ENCODE assay signal across 1 cellular context in the genomic region with DNA sequence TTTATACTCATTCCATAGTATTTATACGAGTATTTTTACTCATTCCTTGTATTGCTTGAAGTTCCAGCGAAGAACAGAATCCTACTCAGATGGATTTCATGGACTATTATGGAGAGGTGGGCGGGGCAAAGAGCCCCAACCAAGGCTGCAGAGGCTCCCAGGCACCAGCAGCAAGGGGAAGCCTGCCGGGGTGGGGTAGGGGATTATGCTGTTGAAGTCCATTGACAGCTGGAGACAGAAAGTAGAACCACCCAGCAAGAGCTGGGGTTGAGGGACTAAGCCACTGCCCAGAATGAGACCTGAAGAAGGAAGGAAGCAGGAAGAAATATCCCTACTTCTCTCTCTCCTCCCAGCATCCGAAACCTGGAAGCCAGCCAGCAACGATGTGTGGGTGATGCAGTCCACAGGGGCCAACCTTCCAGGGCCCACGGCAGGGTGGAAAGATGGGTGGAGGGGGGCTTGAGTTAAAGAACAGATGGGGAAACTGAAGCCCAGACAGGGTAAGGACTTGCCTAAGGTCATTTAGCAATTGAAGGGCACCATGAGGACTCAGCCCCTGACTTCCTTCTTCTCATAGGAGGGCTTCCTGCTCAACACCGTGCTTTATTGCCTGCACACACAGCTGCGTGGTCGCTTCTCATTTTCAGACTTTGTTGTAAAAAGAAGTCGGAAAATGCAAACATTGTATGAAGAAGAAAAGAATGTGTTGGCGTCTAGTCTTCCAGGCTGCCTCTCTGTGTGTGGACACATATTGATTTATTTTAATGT.
TF ChIP-seq lines count a peak whose summit lies in the region.

No MANE protein-coding gene starts in this region.

TF ChIP-seq in HEK293, 187 proteins besides CTCF, POLR2A, EP300 and RAD21 (continued from another document):
- no peak for TF ChIP-seq PRDM4 (tag by site-specific recombination; IDR thresholded peaks at IDR 0.05)
- TF ChIP-seq ZSCAN18 (tag by site-specific recombination; IDR thresholded peaks at IDR 0.05) = no peak
- no peak for TF ChIP-seq ZNF624 (tag by site-specific recombination; IDR thresholded peaks at IDR 0.05)
- TF ChIP-seq PRDM10 (tag by site-specific recombination; IDR thresholded peaks at IDR 0.05) = peak; percentile 49; the same call in 1 of the 2 replicates
- TF ChIP-seq PRDM1 (tag by site-specific recombination; IDR thresholded peaks at IDR 0.05) = no peak
- no peak for TF ChIP-seq ZNF239 (tag by site-specific recombination; IDR thresholded peaks at IDR 0.05)
- TF ChIP-seq ZNF670 (tag by site-specific recombination; IDR thresholded peaks at IDR 0.05; ENCODE audit: low read depth) = no peak
- no peak for TF ChIP-seq ZBTB11 (tag by site-specific recombination; conservative IDR thresholded peaks at IDR 0.05; ENCODE audit: low read depth)
- no peak for TF ChIP-seq ZNF580 (tag by site-specific recombination; IDR thresholded peaks at IDR 0.05)
- TF ChIP-seq IKZF3 (tag by site-specific recombination; IDR thresholded peaks at IDR 0.05) = 0 out of 2 replicates have a peak, but pooled peaks have one; percentile 11
- no peak for TF ChIP-seq ZNF785 (tag by site-specific recombination; IDR thresholded peaks at IDR 0.05)
- TF ChIP-seq ZSCAN16 (tag by site-specific recombination; IDR thresholded peaks at IDR 0.05) = no peak
- no peak for TF ChIP-seq ZNF335 (tag by site-specific recombination; conservative IDR thresholded peaks at IDR 0.05)
- TF ChIP-seq OVOL3 (tag by site-specific recombination; IDR thresholded peaks at IDR 0.05) = no peak
- TF ChIP-seq ZNF549 (tag by site-specific recombination; IDR thresholded peaks at IDR 0.05) = no peak
- no peak for TF ChIP-seq HOXD13 (CRISPR knock-in tag; IDR thresholded peaks at IDR 0.05; ENCODE audit: borderline replicate concordance)
- TF ChIP-seq HOXC10 (CRISPR knock-in tag; IDR thresholded peaks at IDR 0.05) = no peak
- TF ChIP-seq, protein P1, sequence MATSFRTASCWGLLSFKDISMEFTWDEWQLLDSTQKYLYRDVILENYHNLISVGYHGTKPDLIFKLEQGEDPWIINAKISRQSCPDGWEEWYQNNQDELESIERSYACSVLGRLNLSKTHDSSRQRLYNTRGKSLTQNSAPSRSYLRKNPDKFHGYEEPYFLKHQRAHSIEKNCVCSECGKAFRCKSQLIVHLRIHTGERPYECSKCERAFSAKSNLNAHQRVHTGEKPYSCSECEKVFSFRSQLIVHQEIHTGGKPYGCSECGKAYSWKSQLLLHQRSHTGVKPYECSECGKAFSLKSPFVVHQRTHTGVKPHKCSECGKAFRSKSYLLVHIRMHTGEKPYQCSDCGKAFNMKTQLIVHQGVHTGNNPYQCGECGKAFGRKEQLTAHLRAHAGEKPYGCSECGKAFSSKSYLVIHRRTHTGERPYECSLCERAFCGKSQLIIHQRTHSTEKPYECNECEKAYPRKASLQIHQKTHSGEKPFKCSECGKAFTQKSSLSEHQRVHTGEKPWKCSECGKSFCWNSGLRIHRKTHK (tag by site-specific recombination; IDR thresholded peaks at IDR 0.05) = no peak
- TF ChIP-seq ZNF76 (tag by site-specific recombination; IDR thresholded peaks at IDR 0.05; ENCODE audit: borderline replicate concordance, low read depth) = peak; percentile 21; the same call in 1 of the 2 replicates
- TF ChIP-seq, protein P2, sequence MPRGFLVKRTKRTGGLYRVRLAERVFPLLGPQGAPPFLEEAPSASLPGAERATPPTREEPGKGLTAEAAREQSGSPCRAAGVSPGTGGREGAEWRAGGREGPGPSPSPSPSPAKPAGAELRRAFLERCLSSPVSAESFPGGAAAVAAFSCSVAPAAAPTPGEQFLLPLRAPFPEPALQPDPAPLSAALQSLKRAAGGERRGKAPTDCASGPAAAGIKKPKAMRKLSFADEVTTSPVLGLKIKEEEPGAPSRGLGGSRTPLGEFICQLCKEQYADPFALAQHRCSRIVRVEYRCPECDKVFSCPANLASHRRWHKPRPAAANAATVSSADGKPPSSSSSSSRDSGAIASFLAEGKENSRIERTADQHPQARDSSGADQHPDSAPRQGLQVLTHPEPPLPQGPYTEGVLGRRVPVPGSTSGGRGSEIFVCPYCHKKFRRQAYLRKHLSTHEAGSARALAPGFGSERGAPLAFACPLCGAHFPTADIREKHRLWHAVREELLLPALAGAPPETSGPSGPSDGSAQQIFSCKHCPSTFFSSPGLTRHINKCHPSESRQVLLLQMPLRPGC (tag by site-specific recombination; IDR thresholded peaks at IDR 0.05) = no peak
- TF ChIP-seq, protein P3, sequence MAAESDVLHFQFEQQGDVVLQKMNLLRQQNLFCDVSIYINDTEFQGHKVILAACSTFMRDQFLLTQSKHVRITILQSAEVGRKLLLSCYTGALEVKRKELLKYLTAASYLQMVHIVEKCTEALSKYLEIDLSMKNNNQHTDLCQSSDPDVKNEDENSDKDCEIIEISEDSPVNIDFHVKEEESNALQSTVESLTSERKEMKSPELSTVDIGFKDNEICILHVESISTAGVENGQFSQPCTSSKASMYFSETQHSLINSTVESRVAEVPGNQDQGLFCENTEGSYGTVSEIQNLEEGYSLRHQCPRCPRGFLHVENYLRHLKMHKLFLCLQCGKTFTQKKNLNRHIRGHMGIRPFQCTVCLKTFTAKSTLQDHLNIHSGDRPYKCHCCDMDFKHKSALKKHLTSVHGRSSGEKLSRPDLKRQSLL (tag by site-specific recombination; IDR thresholded peaks at IDR 0.05) = no peak
- no peak for TF ChIP-seq ZNF768 (tag by site-specific recombination; IDR thresholded peaks at IDR 0.05)
- no peak for TF ChIP-seq TCF7L2 (IDR thresholded peaks at IDR 0.05; ENCODE audit: borderline replicate concordance, low read depth, low read length)
- no peak for TF ChIP-seq ZNF529 (tag by site-specific recombination; IDR thresholded peaks at IDR 0.05; ENCODE audit: insufficient replicate concordance)
- no peak for TF ChIP-seq FEZF1 (tag by site-specific recombination; IDR thresholded peaks at IDR 0.05)
- TF ChIP-seq ZNF184 (tag by site-specific recombination; IDR thresholded peaks at IDR 0.05) = no peak
- TF ChIP-seq ZBTB10 (tag by site-specific recombination; IDR thresholded peaks at IDR 0.05) = no peak
- TF ChIP-seq ZNF121 (tag by site-specific recombination; IDR thresholded peaks at IDR 0.05) = no peak
- TF ChIP-seq ZNF169 (tag by site-specific recombination; IDR thresholded peaks at IDR 0.05) = no peak
- no peak for TF ChIP-seq ZNF544 (tag by site-specific recombination; IDR thresholded peaks at IDR 0.05)
- TF ChIP-seq SP7 (tag by site-specific recombination; IDR thresholded peaks at IDR 0.05) = peak; percentile 21; the same call in 1 of the 2 replicates
